8 cellular contexts compared by ENCODE assay signal in genomic region chr21:6126976-6127732, GRCh38.
DNase-seq lines count a peak whose midpoint lies in the region; ATAC-seq and TF ChIP-seq lines count a peak whose summit lies in the region.
"Not testable (repeated sequence)": the region's sequence is repeated elsewhere in the genome, so short reads cannot be mapped to it uniquely, and the experiment has no call there.

No MANE protein-coding gene starts in this region.

- not testable (repeated sequence) for H3K27me3 ChIP-seq in left lung, ovary, upper lobe of left lung

- not testable (repeated sequence) for H3K4me1 Mint-ChIP-seq in IgD-negative memory B cell; activated CD8-positive, alpha-beta T cell treated with anti-CD3 and anti-CD28 coated beads for 36 hours (ENCODE audit: low read depth)

- not testable (repeated sequence) for H3K9me3 ChIP-seq in left lung, ovary, upper lobe of left lung

- not testable (repeated sequence) for H3K36me3 ChIP-seq in left lung, ovary, upper lobe of left lung

- H3K36me3 Mint-ChIP-seq in IgD-negative memory B cell; activated CD8-positive, alpha-beta T cell treated with anti-CD3 and anti-CD28 coated beads for 36 hours (ENCODE audit: low read depth): not testable (repeated sequence)

- not testable (repeated sequence) for TF ChIP-seq POLR2A in ovary (IDR thresholded peaks at IDR 0.05); upper lobe of left lung (IDR thresholded peaks at IDR 0.05)

- CTCF ChIA-PET in activated CD8-positive, alpha-beta T cell treated with anti-CD3 and anti-CD28 coated beads for 36 hours (lab: Charles Lee): not testable (repeated sequence)

- not testable (repeated sequence) for H3K27ac ChIP-seq in left lung, ovary, upper lobe of left lung

- WGBS in ovary, 3 donors: 86 to 95% (median 94%) methylated on average over 7 to 22 of the region's 43 CpGs
- WGBS in upper lobe of left lung, 2 donors: 40% methylated on average over 1 of the region's 43 CpGs; no CpG with 5 or more reads in 1 of the 2 donors

- H3K4me1 ChIP-seq in left lung; ovary (ENCODE audit: insufficient read depth); upper lobe of left lung: not testable (repeated sequence)

- H3K27ac Mint-ChIP-seq in IgD-negative memory B cell: peak overlapping the region in 2 of 3 donors; percentile 78 to 82
- H3K27ac Mint-ChIP-seq in activated CD8-positive, alpha-beta T cell treated with anti-CD3 and anti-CD28 coated beads for 36 hours: not testable (repeated sequence)

- not testable (repeated sequence) for H3K27me3 Mint-ChIP-seq in IgD-negative memory B cell; activated CD8-positive, alpha-beta T cell treated with anti-CD3 and anti-CD28 coated beads for 36 hours

- not testable (repeated sequence) for TF ChIP-seq EP300 in ovary (IDR thresholded peaks at IDR 0.05); upper lobe of left lung (IDR thresholded peaks at IDR 0.05)

- H3K4me3 ChIP-seq in left lung, ovary, upper lobe of left lung: not testable (repeated sequence)

- intact Hi-C loops in activated CD8-positive, alpha-beta T cell treated with anti-CD3 and anti-CD28 coated beads for 36 hours (cut with micrococcal nuclease); left lung (cut with DNase I); ovary (cut with DNase I): not testable (repeated sequence)

- TF ChIP-seq CTCF in activated CD8-positive, alpha-beta T cell treated with anti-CD3 and anti-CD28 coated beads for 36 hours (IDR thresholded peaks at IDR 0.05); left lung (IDR thresholded peaks at IDR 0.05); ovary (IDR thresholded peaks at IDR 0.05); upper lobe of left lung (IDR thresholded peaks at IDR 0.05): not testable (repeated sequence)

- not testable (repeated sequence) for DNase-seq in activated CD8-positive, alpha-beta T cell treated with anti-CD3 and anti-CD28 coated beads for 36 hours
- DNase-seq in ecto neural progenitor cell (ENCODE audit: low spot score) (peak; percentile 23), left lung (peak in 1 of 2 donors; percentile 35), ovary (peak in 4 of 5 donors; percentile 10 to 26 (median 18)), upper lobe of left lung (peak in 1 of 2 donors; percentile 44)

- POLR2A ChIA-PET in activated CD8-positive, alpha-beta T cell treated with anti-CD3 and anti-CD28 coated beads for 36 hours (lab: Charles Lee): not testable (repeated sequence)

- ATAC-seq in GM18511 (IDR thresholded peaks at IDR 0.05; ENCODE audit: unreplicated experiment): peak; percentile 65
- peak; percentile 59 for ATAC-seq in GM21825 (IDR thresholded peaks at IDR 0.05; ENCODE audit: unreplicated experiment)
- ATAC-seq in activated CD8-positive, alpha-beta T cell treated with anti-CD3 and anti-CD28 coated beads for 36 hours: peak; percentile 80
- ATAC-seq in left lung: peak; percentile 77
- ATAC-seq in upper lobe of left lung (ENCODE audit: low FRiP score in 2 of 2): peak; percentile 57 to 78

- not testable (repeated sequence) for H3K4me3 Mint-ChIP-seq in IgD-negative memory B cell; activated CD8-positive, alpha-beta T cell treated with anti-CD3 and anti-CD28 coated beads for 36 hours

- H3K9me3 Mint-ChIP-seq in IgD-negative memory B cell; activated CD8-positive, alpha-beta T cell treated with anti-CD3 and anti-CD28 coated beads for 36 hours: not testable (repeated sequence)
